Comparison of ENCODE assay signal across 26 cellular contexts in the genomic region with DNA sequence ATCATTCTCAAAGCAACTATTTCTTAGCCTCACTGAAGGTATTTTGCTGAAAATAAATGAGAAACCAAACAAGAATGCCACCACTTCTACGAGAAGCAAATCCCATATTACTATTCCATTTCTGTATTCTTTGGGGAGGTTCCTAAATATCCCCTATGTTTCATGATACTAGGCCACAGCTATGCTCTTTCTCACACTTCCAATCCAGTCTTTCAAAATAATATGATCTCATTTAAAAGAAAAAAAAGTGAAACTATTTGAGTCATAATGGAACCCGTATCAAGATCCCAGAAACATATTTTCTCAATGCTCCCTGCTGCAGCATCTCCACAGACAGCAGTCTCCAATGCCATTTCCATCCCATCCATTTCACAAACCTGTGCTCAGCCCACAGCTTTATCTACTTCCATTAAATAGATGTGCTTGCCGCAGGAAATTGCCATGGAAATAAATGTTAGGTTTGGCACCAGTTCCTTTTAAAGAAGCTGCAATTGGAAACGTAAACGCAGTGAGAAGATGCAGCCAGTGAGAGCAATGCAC.
DNase-seq lines count a peak whose midpoint lies in the region; ATAC-seq and TF ChIP-seq lines count a peak whose summit lies in the region.
"Had no signal": no experiment of that assay in that cellular context is flagged by ENCODE, and none has a peak within 500 bp of the region (broad histone marks: within the 10 kb centered on the region; RNA-seq: fewer than 3 reads in every experiment).

No MANE protein-coding gene starts in this region.

- H2BK12ac ChIP-seq in neuronal stem cell (ENCODE audit: low read length), result no peak overlapping the region

- H3K4me1 ChIP-seq in PC-3 (ENCODE audit: insufficient read depth, low read length) (peaks cover 17% of the 10 kb centered on the region), neuronal stem cell (ENCODE audit: control insufficient read depth in 2 of 2, insufficient read depth in 1 of 2, low read depth in 1 of 2, low read length in 2 of 2) (peaks cover 6 to 16% of the 10 kb centered on the region in 2 donors), gastroesophageal sphincter (no peaks in the 10 kb centered on the region)
- H3K4me1 ChIP-seq: spleen had no signal

- no peak for TF ChIP-seq CTCF in PC-3 (conservative IDR thresholded peaks at IDR 0.05; ENCODE audit: low read depth, low read length)
- TF ChIP-seq CTCF in dorsolateral prefrontal cortex (IDR thresholded peaks at IDR 0.05 in 54 of 56, conservative IDR thresholded peaks at IDR 0.05 in 2 of 56; ENCODE audit: low read depth in 1 of 56, partially characterized antibody in 56 of 56), result no peak
- no peak for TF ChIP-seq CTCF in nephron progenitor cell (IDR thresholded peaks at IDR 0.05)
- no peak for TF ChIP-seq CTCF in gastroesophageal sphincter (IDR thresholded peaks at IDR 0.05)

- no peaks in the 10 kb centered on the region for H3K79me1 ChIP-seq in neuronal stem cell (ENCODE audit: low read depth, low read length)

- peaks cover 22% of the 10 kb centered on the region for H3K4me1 Mint-ChIP-seq in nephron progenitor cell
- H3K4me1 Mint-ChIP-seq: stimulated activated naive B cell treated with anti-CD40 and anti-IgM and Interleukin-4, amounts not matched to agents 10 μg/mL and 1 μg/mL and 100 μg/mL, for 72 hours had no signal

- peaks cover 14% of the 10 kb centered on the region for H3K9me3 Mint-ChIP-seq in nephron progenitor cell
- H3K9me3 Mint-ChIP-seq: activated T-helper 2 cell treated with anti-CD3 and anti-CD28 coated beads, Interferon-gamma antibody, Interleukin-2, Interleukin-4, amounts not matched to agents 10 μg/mL and 5 μg/mL and 100 μg/mL, durations not matched to agents 14 hours and 24 hours and 36 hours had no signal

- no peak overlapping the region for H2AK5ac ChIP-seq in neuronal stem cell (ENCODE audit: low read depth, low read length)

- no CpG with 5 or more reads among the region's 5 CpGs for WGBS in neuronal stem cell (ENCODE audit: extremely low coverage in 2 of 2, insufficient read length in 2 of 2, insufficient replicate concordance in 1 of 2), 2 donors
- WGBS in gastroesophageal sphincter (ENCODE audit: low coverage in 1 of 2), 2 donors, result 56 to 72% methylated on average over 3 to 5 of the region's 5 CpGs

- no peak overlapping the region for H3K27ac Mint-ChIP-seq in nephron progenitor cell
- H3K27ac Mint-ChIP-seq: activated CD4-positive, alpha-beta memory T cell treated with anti-CD3 and anti-CD28 coated beads for 36 hours; activated naive CD4-positive, alpha-beta T cell treated with anti-CD3 and anti-CD28 coated beads, Interleukin-2, amount 50 U/mL, for 72 hours; activated T-helper 2 cell treated with anti-CD3 and anti-CD28 coated beads, Interferon-gamma antibody, Interleukin-2, Interleukin-4, amounts not matched to agents 10 μg/mL and 5 μg/mL and 100 μg/mL, durations not matched to agents 14 hours and 24 hours and 36 hours; naive thymus-derived CD4-positive, alpha-beta T cell; stimulated activated naive B cell treated with anti-CD40 and anti-IgM and Interleukin-4, amounts not matched to agents 10 μg/mL and 1 μg/mL and 100 μg/mL, for 72 hours had no signal

- H3K27ac ChIP-seq in PC-3 (ENCODE audit: low read length), result no peak overlapping the region
- peak overlapping the region in 52 of 59 donors; percentile 14 to 90 (median 72) for H3K27ac ChIP-seq in dorsolateral prefrontal cortex
- H3K27ac ChIP-seq in neuronal stem cell (replicated peaks; ENCODE audit: low read length), result no peak overlapping the region
- H3K27ac ChIP-seq in gastroesophageal sphincter, result no peak overlapping the region
- H3K27ac ChIP-seq: C4-2B, pancreas, spleen, thoracic aorta had no signal

- H3K4me3 ChIP-seq in PC-3 (ENCODE audit: low read length) (no peak overlapping the region), dorsolateral prefrontal cortex (peak overlapping the region in 5 of 59 donors; percentile 1 to 40 (median 27)), neuronal stem cell (ENCODE audit: low read length in 2 of 2) (no peak overlapping the region), gastroesophageal sphincter (no peak overlapping the region)
- H3K4me3 ChIP-seq: spleen, thoracic aorta had no signal

- peak overlapping the region; percentile 76 for H3K4me2 ChIP-seq in PC-3 (ENCODE audit: low read length)
- no peak overlapping the region for H3K4me2 ChIP-seq in neuronal stem cell (ENCODE audit: insufficient read depth, low read length, poor library complexity, severe bottlenecking)

- H3K9me2 ChIP-seq in PC-3 (replicated peaks; ENCODE audit: low read length), result no peaks in the 10 kb centered on the region

- no TSS peak for BruUV-seq in PC-3 (replicated peaks; lab: Mats Ljungman, UMichigan)

- no peak overlapping the region for H3K23ac ChIP-seq in neuronal stem cell (ENCODE audit: low read depth, low read length, poor library complexity)

- H3K36me3 Mint-ChIP-seq in nephron progenitor cell (ENCODE audit: low read depth), result no peaks in the 10 kb centered on the region
- H3K36me3 Mint-ChIP-seq: activated CD4-positive, alpha-beta memory T cell treated with anti-CD3 and anti-CD28 coated beads for 36 hours; naive thymus-derived CD4-positive, alpha-beta T cell; stimulated activated naive B cell treated with anti-CD40 and anti-IgM and Interleukin-4, amounts not matched to agents 10 μg/mL and 1 μg/mL and 100 μg/mL, for 72 hours had no signal

- H3K36me3 ChIP-seq in PC-3 (ENCODE audit: low read depth, low read length) (no peaks in the 10 kb centered on the region), neuronal stem cell (replicated peaks in 1 of 2; ENCODE audit: control insufficient read depth in 2 of 2, insufficient read depth in 2 of 2, low read length in 2 of 2) (no peaks in the 10 kb centered on the region), gastroesophageal sphincter (no peaks in the 10 kb centered on the region)
- H3K36me3 ChIP-seq: pancreas, spleen, thoracic aorta had no signal

- peak; percentile 57 for DNase-seq in EH (ENCODE audit: low read depth)
- no peak for DNase-seq in PC-3
- no peak for DNase-seq in dorsolateral prefrontal cortex
- DNase-seq in neuronal stem cell (ENCODE audit: low spot score), result no peak
- DNase-seq in nephron progenitor cell, result no peak
- no peak for DNase-seq in hippocampal formation (lab: John Stamatoyannopoulos, UW)
- no peak for DNase-seq in stimulated activated CD4-positive, alpha-beta T cell treated with anti-CD3 and anti-CD28 coated beads, Interleukin-12 subunit alpha, Interleukin-12 subunit beta, amount 100 ng/mL, for 4 hours
- DNase-seq: activated CD4-positive, alpha-beta memory T cell treated with anti-CD3 and anti-CD28 coated beads for 36 hours; DND-41; effector CD8-positive, alpha-beta T cell; naive thymus-derived CD4-positive, alpha-beta T cell; NCI-H1092 treated with DMSO at 0.1 percent for 48 hours; NCI-H1930; NCI-H226; NCI-H774; spleen; stimulated activated CD4-positive, alpha-beta T cell treated with anti-CD3 and anti-CD28 coated beads, Interleukin-4, amount 100 ng/mL, for 1 hour; stimulated activated naive B cell treated with anti-CD40 and anti-IgM and Interleukin-4, amounts not matched to agents 10 μg/mL and 1 μg/mL and 100 μg/mL, for 72 hours; T-helper 9 cell had no signal

- ATAC-seq in PC-3 (no peak), gastroesophageal sphincter (no peak)
- ATAC-seq: activated naive CD4-positive, alpha-beta T cell treated with anti-CD3 and anti-CD28 coated beads, Interleukin-2, amount 50 U/mL, for 72 hours; naive thymus-derived CD4-positive, alpha-beta T cell; stimulated activated naive B cell treated with anti-CD40 and anti-IgM and Interleukin-4, amounts not matched to agents 10 μg/mL and 1 μg/mL and 100 μg/mL, for 72 hours had no signal

- CTCF ChIA-PET in PC-3 (lab: Charles Lee), result no interaction called here

- H3F3A ChIP-seq in PC-3 (ENCODE audit: low read length, unreplicated experiment), result no peaks in the 10 kb centered on the region

- H4K8ac ChIP-seq in neuronal stem cell (ENCODE audit: low read depth, low read length), result no peak overlapping the region

- POLR2A ChIA-PET in PC-3 (lab: Charles Lee; ENCODE audit: unreplicated experiment), result no interaction called here

- H3K79me2 ChIP-seq in PC-3 (ENCODE audit: low read length), result no peaks in the 10 kb centered on the region

- peak overlapping the region; percentile 73; the same call in 1 of the 2 replicates for H2AFZ ChIP-seq in PC-3 (ENCODE audit: low read length)
- H2AFZ ChIP-seq in neuronal stem cell (ENCODE audit: low read length), result no peak overlapping the region

- no peak for TF ChIP-seq EP300 in gastroesophageal sphincter (IDR thresholded peaks at IDR 0.05)

- H3K14ac ChIP-seq in neuronal stem cell (ENCODE audit: low read length), result no peak overlapping the region

- no peak overlapping the region for H2BK120ac ChIP-seq in neuronal stem cell (ENCODE audit: low read depth, low read length)

- no peak overlapping the region for H3K4ac ChIP-seq in neuronal stem cell (ENCODE audit: low read length)

- H3K27me3 ChIP-seq in PC-3 (ENCODE audit: low read length), result no peaks in the 10 kb centered on the region
- no peaks in the 10 kb centered on the region for H3K27me3 ChIP-seq in dorsolateral prefrontal cortex
- H3K27me3 ChIP-seq in neuronal stem cell (ENCODE audit: control insufficient read depth in 3 of 3, insufficient read depth in 3 of 3, low read depth in 1 of 3, low read length in 3 of 3), result no peaks in the 10 kb centered on the region
- H3K27me3 ChIP-seq in gastroesophageal sphincter, result peaks cover 14% of the 10 kb centered on the region
- H3K27me3 ChIP-seq: pancreas had no signal

- H3K4me3 Mint-ChIP-seq in nephron progenitor cell, result no peak overlapping the region
- H3K4me3 Mint-ChIP-seq: activated CD4-positive, alpha-beta memory T cell treated with anti-CD3 and anti-CD28 coated beads for 36 hours; naive thymus-derived CD4-positive, alpha-beta T cell; stimulated activated naive B cell treated with anti-CD40 and anti-IgM and Interleukin-4, amounts not matched to agents 10 μg/mL and 1 μg/mL and 100 μg/mL, for 72 hours; WTC11 had no signal

- H2BK5ac ChIP-seq in neuronal stem cell (ENCODE audit: low read length), result peak overlapping the region; percentile 49

- no peaks in the 10 kb centered on the region for H4K20me1 ChIP-seq in PC-3 (ENCODE audit: low read length)

- H4K91ac ChIP-seq in neuronal stem cell (ENCODE audit: low read depth, low read length, poor library complexity), result no peak overlapping the region

- intact Hi-C loops in PC-3 (cut with micrococcal nuclease) (loop anchor here (2.0 kb wide), 1 partner anchor 178 kb away; no protein-coding TSS in a partner anchor), dorsolateral prefrontal cortex (cut with DNase I) (no loop called here)

- H3K9me3 ChIP-seq in PC-3 (ENCODE audit: low read length), result no peaks in the 10 kb centered on the region
- peaks cover 0 to 3% of the 10 kb centered on the region in 2 donors for H3K9me3 ChIP-seq in neuronal stem cell (replicated peaks in 1 of 2; ENCODE audit: control insufficient read depth in 2 of 2, insufficient read depth in 1 of 2, low read depth in 1 of 2, low read length in 2 of 2)
- H3K9me3 ChIP-seq in gastroesophageal sphincter, result peaks cover 0 to 4% (median 0%) of the 10 kb centered on the region in 3 donors
- H3K9me3 ChIP-seq: pancreas, thoracic aorta had no signal

- H3K18ac ChIP-seq in neuronal stem cell (ENCODE audit: low read length), result no peak overlapping the region

- no peak for TF ChIP-seq POLR2A in gastroesophageal sphincter (IDR thresholded peaks at IDR 0.05)

- no peak overlapping the region for H3K9ac ChIP-seq in PC-3 (ENCODE audit: low read length)
- no peak overlapping the region for H3K9ac ChIP-seq in neuronal stem cell (ENCODE audit: low read depth, low read length, poor library complexity)

- H3K27me3 Mint-ChIP-seq in nephron progenitor cell (ENCODE audit: low read depth, poor library complexity), result peaks cover 7% of the 10 kb centered on the region
- H3K27me3 Mint-ChIP-seq: activated CD4-positive, alpha-beta memory T cell treated with anti-CD3 and anti-CD28 coated beads for 36 hours had no signal

- no peak overlapping the region for H2BK15ac ChIP-seq in neuronal stem cell (ENCODE audit: low read length)

Comparison
In these comparisons a context has a peak if more than half of its experiments do, and no peak if none do; other contexts are left out.
1. H3K27ac ChIP-seq: peak in dorsolateral prefrontal cortex (52 of 59); none in PC-3 (single experiment), neuronal stem cell (single experiment) and gastroesophageal sphincter (0 of 4).